ENCODE assay signal across 2 cellular contexts in genomic region chr5:165227515-165227914, GRCh38.
TF ChIP-seq lines count a peak whose summit lies in the region.

No MANE protein-coding gene starts in this region.

TF ChIP-seq in SK-N-SH, 30 proteins besides CTCF, POLR2A, EP300 and RAD21 (continued from another document):
- TF ChIP-seq, protein P1, sequence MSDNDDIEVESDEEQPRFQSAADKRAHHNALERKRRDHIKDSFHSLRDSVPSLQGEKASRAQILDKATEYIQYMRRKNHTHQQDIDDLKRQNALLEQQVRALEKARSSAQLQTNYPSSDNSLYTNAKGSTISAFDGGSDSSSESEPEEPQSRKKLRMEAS (IDR thresholded peaks at IDR 0.05; ENCODE audit: low read depth): no peak
- TF ChIP-seq ELF1 (IDR thresholded peaks at IDR 0.05) (no peak), EZH2phosphoT487 (IDR thresholded peaks at IDR 0.05; ENCODE audit: borderline replicate concordance, low read depth) (no peak), TCF12 (IDR thresholded peaks at IDR 0.05) (no peak), NRF1 (IDR thresholded peaks at IDR 0.05; ENCODE audit: low read depth, low read length) (no peak), POLR2AphosphoS5 (IDR thresholded peaks at IDR 0.05; ENCODE audit: low read depth, low read length) (no peak), GATA2 (CRISPR knock-in tag; IDR thresholded peaks at IDR 0.05) (no peak), TEAD4 (IDR thresholded peaks at IDR 0.05; ENCODE audit: borderline replicate concordance, insufficient read depth) (no peak)
- TF ChIP-seq, protein P2, sequence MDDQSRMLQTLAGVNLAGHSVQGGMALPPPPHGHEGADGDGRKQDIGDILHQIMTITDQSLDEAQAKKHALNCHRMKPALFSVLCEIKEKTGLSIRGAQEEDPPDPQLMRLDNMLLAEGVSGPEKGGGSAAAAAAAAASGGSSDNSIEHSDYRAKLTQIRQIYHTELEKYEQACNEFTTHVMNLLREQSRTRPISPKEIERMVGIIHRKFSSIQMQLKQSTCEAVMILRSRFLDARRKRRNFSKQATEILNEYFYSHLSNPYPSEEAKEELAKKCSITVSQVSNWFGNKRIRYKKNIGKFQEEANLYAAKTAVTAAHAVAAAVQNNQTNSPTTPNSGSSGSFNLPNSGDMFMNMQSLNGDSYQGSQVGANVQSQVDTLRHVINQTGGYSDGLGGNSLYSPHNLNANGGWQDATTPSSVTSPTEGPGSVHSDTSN (IDR thresholded peaks at IDR 0.05): no peak

TF ChIP-seq in SK-N-SH treated with all-trans-retinoic acid at 6 μM for 48 hours, 23 proteins besides CTCF, POLR2A, EP300 and RAD21 (continued from another document):
- TF ChIP-seq PATZ1 (CRISPR knock-in tag; IDR thresholded peaks at IDR 0.05; ENCODE audit: borderline replicate concordance) (no peak), ZNF565 (CRISPR knock-in tag; conservative IDR thresholded peaks at IDR 0.05; ENCODE audit: low read depth) (no peak)
- TF ChIP-seq, protein P3, sequence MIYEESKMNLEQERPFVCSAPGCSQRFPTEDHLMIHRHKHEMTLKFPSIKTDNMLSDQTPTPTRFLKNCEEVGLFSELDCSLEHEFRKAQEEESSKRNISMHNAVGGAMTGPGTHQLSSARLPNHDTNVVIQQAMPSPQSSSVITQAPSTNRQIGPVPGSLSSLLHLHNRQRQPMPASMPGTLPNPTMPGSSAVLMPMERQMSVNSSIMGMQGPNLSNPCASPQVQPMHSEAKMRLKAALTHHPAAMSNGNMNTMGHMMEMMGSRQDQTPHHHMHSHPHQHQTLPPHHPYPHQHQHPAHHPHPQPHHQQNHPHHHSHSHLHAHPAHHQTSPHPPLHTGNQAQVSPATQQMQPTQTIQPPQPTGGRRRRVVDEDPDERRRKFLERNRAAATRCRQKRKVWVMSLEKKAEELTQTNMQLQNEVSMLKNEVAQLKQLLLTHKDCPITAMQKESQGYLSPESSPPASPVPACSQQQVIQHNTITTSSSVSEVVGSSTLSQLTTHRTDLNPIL (CRISPR knock-in tag; IDR thresholded peaks at IDR 0.05; ENCODE audit: low read depth): no peak
